8 cellular contexts compared by ENCODE assay signal in genomic region chr13:48410199-48410598, GRCh38. TPM values are rescaled to one million over a fixed set of nuclear protein-coding genes. Genes with fewer than 3 reads are reported as not detected.
DNase-seq lines count a peak whose midpoint lies in the region; ATAC-seq and TF ChIP-seq lines count a peak whose summit lies in the region.

No MANE protein-coding gene starts in this region.

- intact Hi-C loops in adrenal gland (cut with DNase I) = no loop called here

- DNase-seq in HFFc6 (no peak), adrenal gland (no peak), immature natural killer cell (no peak), smooth muscle cell (lab: John Stamatoyannopoulos, UW; ENCODE audit: unreplicated experiment) (no peak), GM13976 (ENCODE audit: low spot score) (no peak), NCI-H146 (lab: John Stamatoyannopoulos, UW) (no peak)

- no peak for ATAC-seq in HG02571 (IDR thresholded peaks at IDR 0.05; ENCODE audit: unreplicated experiment)
- no peak for ATAC-seq in GM18517 (IDR thresholded peaks at IDR 0.05; ENCODE audit: unreplicated experiment)

- H3K4me3 ChIP-seq in adrenal gland = peak overlapping the region in 1 of 4 donors; percentile 64
- peak overlapping the region; percentile 62 for H3K4me3 ChIP-seq in smooth muscle cell

- no peaks in the 10 kb centered on the region for H4K20me1 ChIP-seq in smooth muscle cell (ENCODE audit: low read depth)

- in situ Hi-C loops in GM13976 (cut with MboI; ENCODE audit: low sequenced_read_pairs, unreplicated experiment) = no loop called here

- TF ChIP-seq POLR2A in adrenal gland (IDR thresholded peaks at IDR 0.05) = no peak

- H3K4me1 Mint-ChIP-seq in HFFc6 (ENCODE audit: low read depth) = peaks cover 48% of the 10 kb centered on the region
- peaks cover 51 to 94% of the 10 kb centered on the region in 2 donors for H3K4me1 Mint-ChIP-seq in immature natural killer cell

- H3F3A ChIP-seq in smooth muscle cell (ENCODE audit: low read depth) = no peaks in the 10 kb centered on the region

- H3K4me3 Mint-ChIP-seq in HFFc6 = peak overlapping the region; percentile 99
- peak overlapping the region; percentile 83 to 99 (median 93) for H3K4me3 Mint-ChIP-seq in immature natural killer cell

- WGBS in adrenal gland, 4 donors = 52 to 63% (median 57%) methylated on average over 5 of the region's 5 CpGs
- 96% methylated on average over 5 of the region's 5 CpGs for WGBS in smooth muscle cell (ENCODE audit: low lambda C conversion rate)

- no peaks in the 10 kb centered on the region for H3K9me3 Mint-ChIP-seq in HFFc6
- H3K9me3 Mint-ChIP-seq in immature natural killer cell = no peaks in the 10 kb centered on the region

- peak overlapping the region; percentile 94 for H3K4me2 ChIP-seq in smooth muscle cell

- H3K27ac Mint-ChIP-seq in HFFc6 (0 out of 2 replicates have a peak overlapping the region, but pooled peaks have one; percentile 32), immature natural killer cell (peak overlapping the region; percentile 49 to 96 (median 82))

- no peaks in the 10 kb centered on the region for H3K36me3 ChIP-seq in adrenal gland (replicated peaks in 1 of 2)
- H3K36me3 ChIP-seq in smooth muscle cell (ENCODE audit: low read depth) = no peaks in the 10 kb centered on the region

- no peak overlapping the region for H3K9ac ChIP-seq in smooth muscle cell (ENCODE audit: low read depth)

- no peaks in the 10 kb centered on the region for H3K27me3 ChIP-seq in adrenal gland
- no peaks in the 10 kb centered on the region for H3K27me3 ChIP-seq in smooth muscle cell (ENCODE audit: low read depth)

- H3K79me2 ChIP-seq in smooth muscle cell (ENCODE audit: low read depth) = peaks cover 28% of the 10 kb centered on the region

- H3K27ac ChIP-seq in adrenal gland = peak overlapping the region in 3 of 5 donors; percentile 46 to 82 (median 81)
- H3K27ac ChIP-seq in smooth muscle cell (ENCODE audit: low read depth) = no peak overlapping the region

- H2AFZ ChIP-seq in smooth muscle cell (ENCODE audit: low read depth) = no peak overlapping the region

- H3K27me3 Mint-ChIP-seq in HFFc6 (ENCODE audit: insufficient read depth) = no peaks in the 10 kb centered on the region
- H3K27me3 Mint-ChIP-seq in immature natural killer cell (ENCODE audit: low read depth in 3 of 3) = peaks cover 0 to 2% (median 0%) of the 10 kb centered on the region in 3 donors

- TF ChIP-seq CTCF in HFFc6 (IDR thresholded peaks at IDR 0.05) = no peak
- TF ChIP-seq CTCF in adrenal gland (IDR thresholded peaks at IDR 0.05) = no peak
- TF ChIP-seq CTCF in smooth muscle cell (IDR thresholded peaks at IDR 0.05; ENCODE audit: borderline replicate concordance, insufficient read depth, poor library complexity, severe bottlenecking) = no peak
- no peak for TF ChIP-seq CTCF in GM13976 (IDR thresholded peaks at IDR 0.05; ENCODE audit: borderline replicate concordance, control extremely low read depth, extremely low read depth, insufficient read depth, missing control alignments)

- H3K36me3 Mint-ChIP-seq in HFFc6 (ENCODE audit: low read depth) (peaks cover 17% of the 10 kb centered on the region), immature natural killer cell (peaks cover 0 to 13% (median 10%) of the 10 kb centered on the region in 3 donors)

- H3K4me1 ChIP-seq in adrenal gland (replicated peaks in 1 of 2) (peaks cover 5 to 39% of the 10 kb centered on the region in 2 donors), smooth muscle cell (ENCODE audit: low read depth) (peaks cover 23% of the 10 kb centered on the region)

- peaks cover 0 to 4% (median 0%) of the 10 kb centered on the region in 3 donors for H3K9me3 ChIP-seq in adrenal gland (replicated peaks in 1 of 3)
- no peaks in the 10 kb centered on the region for H3K9me3 ChIP-seq in smooth muscle cell (replicated peaks; ENCODE audit: low read depth)

RNA-seq across cellular contexts. Expression of gene LPAR6, which starts 2.7 kb away (rescaled TPM):
- 1 to 10 TPM; 4.8 to 6.7 (median 5.7) TPM for total RNA-seq in HFFc6 (2021; fragmentation: NEBNext Ultra II Directional; extraction: Animal tissue kit (Norgen Biotek cat#: 25700))
- total RNA-seq in adrenal gland (10 to 100 TPM in 7 of 8 donors, 1 to 10 TPM in 1; 8.6 to 56.6 (median 29.6) TPM), smooth muscle cell (14.2 and 14.8 TPM in 2 replicates)
- polyA plus RNA-seq in adrenal gland (10 to 100 TPM; 20.3 to 56.2 (median 55.7) TPM), immature natural killer cell (10 to 100 TPM in 2 of 3 donors, 1 to 10 TPM in 1; 9.4 to 19.3 (median 14.6) TPM), smooth muscle cell (3.1 and 5.4 TPM in 2 replicates)
